In the genomic region with DNA sequence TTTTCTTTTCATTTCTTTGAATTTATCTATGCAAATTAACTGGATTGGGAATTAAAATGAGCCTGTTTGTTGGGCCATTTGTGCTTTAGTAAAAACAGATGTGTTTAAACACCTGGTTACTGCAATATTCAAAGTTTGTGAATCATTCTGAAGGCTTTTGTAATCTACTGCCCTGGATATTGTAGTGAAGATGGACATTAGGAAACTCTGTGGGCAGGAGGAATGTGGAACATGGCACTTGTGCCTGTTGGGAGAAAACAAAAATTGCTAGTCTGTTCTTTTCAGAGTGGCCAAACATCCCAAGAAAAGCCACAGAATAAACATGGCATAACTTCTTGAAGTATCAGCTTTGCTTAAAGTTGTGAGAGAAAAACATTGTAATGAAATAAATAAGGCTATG, we compare ENCODE assay signal across 18 cellular contexts. TPM values are rescaled to one million over a fixed set of nuclear protein-coding genes. Genes with fewer than 3 reads are reported as not detected.
DNase-seq lines count a peak whose midpoint lies in the region; ATAC-seq and TF ChIP-seq lines count a peak whose summit lies in the region.
"Had no signal": no experiment of that assay in that cellular context is flagged by ENCODE, and none has a peak within 500 bp of the region (broad histone marks: within the 10 kb centered on the region; RNA-seq: fewer than 3 reads in every experiment).

No MANE protein-coding gene starts in this region.

- intact Hi-C loops in CD4-positive, alpha-beta T cell (cut with DNase I, micrococcal nuclease), result no loop called here

- no peak for TF ChIP-seq CTCF in AG09309 (IDR thresholded peaks at IDR 0.05; ENCODE audit: control insufficient read depth, insufficient read depth, low read depth, low read length, missing control alignments)
- no peak for TF ChIP-seq CTCF in osteoblast (IDR thresholded peaks at IDR 0.05; ENCODE audit: extremely low read depth, low read depth, low read length)
- no peak for TF ChIP-seq CTCF in CD4-positive, alpha-beta T cell (IDR thresholded peaks at IDR 0.05)

- H3K36me3 Mint-ChIP-seq in CD4-positive, alpha-beta T cell (ENCODE audit: low read depth), result no peaks in the 10 kb centered on the region
- H3K36me3 Mint-ChIP-seq: activated naive CD4-positive, alpha-beta T cell treated with anti-CD3 and anti-CD28 coated beads, Interleukin-2, amount 50 U/mL, for 72 hours had no signal

- DNase-seq in AG09309 (ENCODE audit: low read depth), result peak; percentile 74
- DNase-seq in NCI-H526 treated with DMSO at 0.1 percent for 48 hours (lab: John Stamatoyannopoulos, UW), result peak; percentile 53
- peak; percentile 53 for DNase-seq in dedifferentiated amniotic fluid mesenchymal stem cell (ENCODE audit: extremely low spot score)
- DNase-seq in osteoblast (ENCODE audit: insufficient read length, low spot score, missing footprints), result peak; percentile 37
- no peak for DNase-seq in CD4-positive, alpha-beta T cell
- DNase-seq: activated CD8-positive, alpha-beta memory T cell treated with anti-CD3 and anti-CD28 coated beads, Interleukin-2, amount 50 U/mL, for 48 hours; BE2C; dermis blood vessel endothelial cell; NCI-H1092 treated with DMSO at 0.1 percent for 48 hours; PC-3; substantia nigra; SW 1271 had no signal

- no peaks in the 10 kb centered on the region for H3K9me3 ChIP-seq in osteoblast (ENCODE audit: low read depth, low read length)
- H3K9me3 ChIP-seq in CD4-positive, alpha-beta T cell (ENCODE audit: control insufficient read depth, low read length), result no peaks in the 10 kb centered on the region
- H3K9me3 ChIP-seq: BE2C, neutrophil had no signal

- POLR2A ChIA-PET in CD4-positive, alpha-beta T cell (lab: Charles Lee), result no interaction called here

- peaks cover 12% of the 10 kb centered on the region for H3K27me3 Mint-ChIP-seq in CD4-positive, alpha-beta T cell

- no peaks in the 10 kb centered on the region for H3K4me1 Mint-ChIP-seq in CD4-positive, alpha-beta T cell (ENCODE audit: low read depth)

- H3K4me2 ChIP-seq in osteoblast (ENCODE audit: insufficient read depth, low read length), result peak overlapping the region; percentile 63

- no peak overlapping the region for H3K4me3 ChIP-seq in AG09309 (ENCODE audit: control insufficient read depth, low read depth, low read length)
- peak overlapping the region; percentile 5 for H3K4me3 ChIP-seq in osteoblast (ENCODE audit: insufficient read depth, low read length)

- no peaks in the 10 kb centered on the region for H3K79me2 ChIP-seq in osteoblast (ENCODE audit: insufficient read depth, low read length)

- H4K20me1 ChIP-seq in osteoblast (ENCODE audit: insufficient read depth, low read length), result no peaks in the 10 kb centered on the region

- no peaks in the 10 kb centered on the region for H3K27me3 ChIP-seq in osteoblast (ENCODE audit: insufficient read depth, low read length)
- H3K27me3 ChIP-seq in CD4-positive, alpha-beta T cell (ENCODE audit: control insufficient read depth, insufficient read depth, low read length), result no peaks in the 10 kb centered on the region
- H3K27me3 ChIP-seq: BE2C, foreskin keratinocyte, neutrophil had no signal

- no peak for ATAC-seq in HG03039 (IDR thresholded peaks at IDR 0.05; ENCODE audit: unreplicated experiment)
- no peak for ATAC-seq in GM21360 (IDR thresholded peaks at IDR 0.05; ENCODE audit: unreplicated experiment)
- ATAC-seq in GM21737 (IDR thresholded peaks at IDR 0.05; ENCODE audit: unreplicated experiment), result no peak
- no peak for ATAC-seq in CD4-positive, alpha-beta T cell (ENCODE audit: poor library complexity)
- ATAC-seq: activated naive CD4-positive, alpha-beta T cell treated with anti-CD3 and anti-CD28 coated beads, Interleukin-2, amount 50 U/mL, for 72 hours; foreskin keratinocyte had no signal

- no peak overlapping the region for H3K27ac Mint-ChIP-seq in CD4-positive, alpha-beta T cell
- H3K27ac Mint-ChIP-seq: activated naive CD4-positive, alpha-beta T cell treated with anti-CD3 and anti-CD28 coated beads, Interleukin-2, amount 50 U/mL, for 72 hours had no signal

- H3K4me3 Mint-ChIP-seq in CD4-positive, alpha-beta T cell, result no peak overlapping the region

- H3K4me1 ChIP-seq in osteoblast (ENCODE audit: insufficient read depth, low read length), result peaks cover 12% of the 10 kb centered on the region
- H3K4me1 ChIP-seq: BE2C, foreskin keratinocyte had no signal

- peak overlapping the region; percentile 24 for H2AFZ ChIP-seq in osteoblast (ENCODE audit: low read length)

- no peaks in the 10 kb centered on the region for H3K9me3 Mint-ChIP-seq in CD4-positive, alpha-beta T cell
- H3K9me3 Mint-ChIP-seq: activated naive CD4-positive, alpha-beta T cell treated with anti-CD3 and anti-CD28 coated beads, Interleukin-2, amount 50 U/mL, for 72 hours had no signal

- peak overlapping the region; percentile 63 for H3K27ac ChIP-seq in osteoblast (ENCODE audit: low read depth, low read length)
- H3K27ac ChIP-seq in CD4-positive, alpha-beta T cell (ENCODE audit: low read depth, low read length), result no peak overlapping the region
- H3K27ac ChIP-seq: foreskin keratinocyte, neutrophil had no signal

- H3K36me3 ChIP-seq in osteoblast (ENCODE audit: insufficient read depth, low read length), result no peaks in the 10 kb centered on the region
- H3K36me3 ChIP-seq: BE2C, neutrophil had no signal

- CTCF ChIA-PET in CD4-positive, alpha-beta T cell (lab: Charles Lee), result interaction anchor here (0.6 kb wide), 1 partner anchor 79 kb away, joined by 4 read pairs; no protein-coding TSS in a partner anchor

RNA-seq across cellular contexts. Expression of a gene that starts 40.8 kb away (rescaled TPM):
- total RNA-seq in osteoblast, result 12.3 and 12.4 TPM in 2 replicates
- not detected for total RNA-seq in CD4-positive, alpha-beta T cell
- total RNA-seq: activated naive CD4-positive, alpha-beta T cell treated with anti-CD3 and anti-CD28 coated beads, Interleukin-2, amount 50 U/mL, for 72 hours had no signal

Comparison
In these comparisons a context has a peak if more than half of its experiments do, and no peak if none do; other contexts are left out.
1. DNase-seq: peak in AG09309 (single experiment), NCI-H526 treated with DMSO at 0.1 percent for 48 hours (single experiment), dedifferentiated amniotic fluid mesenchymal stem cell (single experiment) and osteoblast (single experiment); none in CD4-positive, alpha-beta T cell (0 of 10).
2. RNA of a gene that starts 40.8 kb away (total RNA-seq): 12.3 to 12.4 TPM in osteoblast; not detected in CD4-positive, alpha-beta T cell; every median in the first group is over 10 times any median in the second.